9 cellular contexts compared by ENCODE assay signal in the genomic region with DNA sequence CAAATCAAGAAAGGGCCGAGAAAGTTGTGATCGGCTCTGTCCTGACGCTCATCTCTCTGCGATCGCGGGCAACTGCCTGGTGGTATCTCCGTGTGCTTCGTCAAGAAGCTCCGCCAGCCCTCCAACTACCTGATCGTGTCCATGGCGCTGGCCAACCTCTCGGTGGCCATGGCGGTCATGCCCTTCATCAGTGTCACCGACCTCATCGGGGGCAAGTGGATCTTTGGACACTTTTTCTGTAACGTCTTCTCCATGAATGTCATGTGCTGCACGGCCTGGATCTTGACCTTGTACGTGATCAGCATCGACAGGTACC. TPM values are rescaled to one million over a fixed set of nuclear protein-coding genes. Genes with fewer than 3 reads are reported as not detected.
DNase-seq lines count a peak whose midpoint lies in the region; ATAC-seq and TF ChIP-seq lines count a peak whose summit lies in the region.
"Had no signal": no experiment of that assay in that cellular context is flagged by ENCODE, and none has a peak within 500 bp of the region (broad histone marks: within the 10 kb centered on the region; RNA-seq: fewer than 3 reads in every experiment).

No MANE protein-coding gene starts in this region.

- H3K4me1 ChIP-seq in heart left ventricle (peaks cover 0 to 57% (median 18%) of the 10 kb centered on the region in 12 donors), vagina (peaks cover 36% of the 10 kb centered on the region)

- TF ChIP-seq POLR2A in heart left ventricle (IDR thresholded peaks at IDR 0.05) (no peak), vagina (IDR thresholded peaks at IDR 0.05) (no peak)

- no peaks in the 10 kb centered on the region for H3K36me3 Mint-ChIP-seq in naive B cell

- H3K27me3 ChIP-seq in heart left ventricle: no peaks in the 10 kb centered on the region
- H3K27me3 ChIP-seq in dorsolateral prefrontal cortex: no peaks in the 10 kb centered on the region
- no peaks in the 10 kb centered on the region for H3K27me3 ChIP-seq in vagina

- H3K4me3 Mint-ChIP-seq in naive B cell: peak overlapping the region; percentile 84 to 99 (median 92)

- no peak for ATAC-seq in heart left ventricle
- ATAC-seq in left ventricle myocardium superior: no peak
- ATAC-seq in naive B cell (ENCODE audit: low read depth in 2 of 2): no peak
- ATAC-seq in GM21825 (IDR thresholded peaks at IDR 0.05; ENCODE audit: unreplicated experiment): no peak

- H3K9me3 ChIP-seq in heart left ventricle (no peaks in the 10 kb centered on the region), vagina (no peaks in the 10 kb centered on the region)

- no peaks in the 10 kb centered on the region for H3K9me3 Mint-ChIP-seq in naive B cell

- WGBS in heart left ventricle, 4 donors: 36 to 51% (median 39%) methylated on average over 15 to 19 of the region's 19 CpGs

- peak in 1 of 12 donors; percentile 4 for TF ChIP-seq CTCF in heart left ventricle (IDR thresholded peaks at IDR 0.05)
- peak in 1 of 56 donors; percentile 4 for TF ChIP-seq CTCF in dorsolateral prefrontal cortex (IDR thresholded peaks at IDR 0.05 in 54 of 56, conservative IDR thresholded peaks at IDR 0.05 in 2 of 56; ENCODE audit: low read depth in 1 of 56, partially characterized antibody in 56 of 56)
- TF ChIP-seq CTCF in vagina (IDR thresholded peaks at IDR 0.05): no peak

- H3K36me3 ChIP-seq in heart left ventricle: no peaks in the 10 kb centered on the region
- no peaks in the 10 kb centered on the region for H3K36me3 ChIP-seq in vagina

- H3K27me3 Mint-ChIP-seq in naive B cell: peaks cover 0 to 7% (median 0%) of the 10 kb centered on the region in 3 donors

- H3K27ac Mint-ChIP-seq in naive B cell: peak overlapping the region in 3 of 6 donors; percentile 56 to 77 (median 70)

- intact Hi-C loops in heart left ventricle (cut with DNase I) (loop anchor here in 8 of 10 donors (2.0 to 10.0 kb wide), 9 partner anchors 36 to 223 kb away; a partner anchor contains a TSS), left ventricle myocardium superior (cut with micrococcal nuclease) (no loop called here), dorsolateral prefrontal cortex (cut with DNase I) (loop anchor here (5.0 kb wide), 4 partner anchors 41 to 189 kb away; a partner anchor contains a TSS), vagina (cut with DNase I) (loop anchor here (5.0 kb wide), 1 partner anchor 96 kb away; no protein-coding TSS in a partner anchor)

- H3K27ac ChIP-seq in heart left ventricle: peak overlapping the region; percentile 28 to 98 (median 90)
- H3K27ac ChIP-seq in dorsolateral prefrontal cortex: peak overlapping the region in 58 of 59 donors; percentile 66 to 97 (median 92)
- H3K27ac ChIP-seq in vagina: peak overlapping the region; percentile 84

- DNase-seq in heart left ventricle (peak in 1 of 5 donors; percentile 29), left ventricle myocardium superior (no peak), dorsolateral prefrontal cortex (no peak), naive B cell (no peak), vagina (ENCODE audit: extremely low spot score in 2 of 2) (no peak), dedifferentiated amniotic fluid mesenchymal stem cell (ENCODE audit: extremely low spot score) (no peak)
- DNase-seq in stimulated activated CD4-positive, alpha-beta T cell treated with anti-CD3 and anti-CD28 coated beads, Interleukin-15, amount 100 ng/mL, for 24 hours: no peak

- peak overlapping the region; percentile 37 to 94 (median 85) for H3K4me3 ChIP-seq in heart left ventricle
- peak overlapping the region; percentile 55 to 91 (median 82) for H3K4me3 ChIP-seq in dorsolateral prefrontal cortex
- peak overlapping the region; percentile 70 to 98 for H3K4me3 ChIP-seq in vagina

- peaks cover 26 to 39% (median 27%) of the 10 kb centered on the region in 3 donors for H3K4me1 Mint-ChIP-seq in naive B cell

RNA-seq across cellular contexts. Expression of a gene that starts 1.6 kb away (rescaled TPM):
- total RNA-seq in heart left ventricle (10 to 100 TPM; 26.3 to 65.3 (median 52.6) TPM), left ventricle myocardium superior (68.3 TPM), dorsolateral prefrontal cortex (10 to 100 TPM; 24.8 to 61.5 (median 37.8) TPM), vagina (47.6 TPM)
- polyA plus RNA-seq in heart left ventricle (10 to 100 TPM; 36.6 to 88.1 TPM), naive B cell (ENCODE audit: low read depth in 6 of 6) (10 to 100 TPM; 20.2 to 37.3 (median 23.4) TPM)

RNA-seq across cellular contexts. Expression of a gene that starts 42.5 kb away (rescaled TPM):
- 1 to 10 TPM; 1.5 to 3.5 (median 2.6) TPM for total RNA-seq in heart left ventricle
- 1 to 10 TPM; 1.2 to 2.5 TPM for polyA plus RNA-seq in heart left ventricle
- 1.8 TPM for total RNA-seq in left ventricle myocardium superior
- total RNA-seq in dorsolateral prefrontal cortex: 100 to 1,000 TPM in 11 of 120 experiments, 10 to 100 TPM in 109; 32.8 to 110 (median 78.5) TPM
- 1 to 10 TPM; 2.0 to 8.9 (median 6.2) TPM for polyA plus RNA-seq in naive B cell (ENCODE audit: low read depth in 6 of 6)
- 11.0 TPM for total RNA-seq in vagina

RNA-seq across cellular contexts. Expression of a gene that starts 49.7 kb away (rescaled TPM):
- not detected for total RNA-seq in heart left ventricle
- polyA plus RNA-seq in heart left ventricle: under 1 TPM in 1 of 2 donors, not detected in 1; 0.11 TPM
- total RNA-seq in left ventricle myocardium superior: not detected
- under 1 TPM in 2 of 120 experiments, not detected in 118; 0.45 to 0.73 TPM for total RNA-seq in dorsolateral prefrontal cortex
- under 1 TPM in 1 of 6 donors, not detected in 5; 0.32 TPM for polyA plus RNA-seq in naive B cell (ENCODE audit: low read depth in 6 of 6)
- not detected for total RNA-seq in vagina
- total RNA-seq: occipital lobe had no signal
